Comparison of ENCODE assay signal across 1 cellular context in genomic region chr18:35062408-35062807, GRCh38.
TF ChIP-seq lines count a peak whose summit lies in the region.

No MANE protein-coding gene starts in this region.

TF ChIP-seq in liver, 16 proteins besides CTCF, POLR2A, EP300 and RAD21 (continued from another document):
- peak; percentile 85 for TF ChIP-seq REST (IDR thresholded peaks at IDR 0.05)
- no peak for TF ChIP-seq TAF1 (conservative IDR thresholded peaks at IDR 0.05)
- peak; percentile 92 to 96 for TF ChIP-seq RXRA (IDR thresholded peaks at IDR 0.05)
- peak; percentile 91 for TF ChIP-seq SP1 (IDR thresholded peaks at IDR 0.05)
- TF ChIP-seq FOXA1 (IDR thresholded peaks at IDR 0.05): peak; percentile 52
- peak in 1 of 2 donors; percentile 42 for TF ChIP-seq GABPA (IDR thresholded peaks at IDR 0.05 in 1 of 2, conservative IDR thresholded peaks at IDR 0.05 in 1 of 2)
- peak; percentile 84 for TF ChIP-seq ZBTB33 (IDR thresholded peaks at IDR 0.05)
- TF ChIP-seq HNF4A (conservative IDR thresholded peaks at IDR 0.05): peak; percentile 97 to 99
TF ChIP-seq in liver: peak in this region for 14.
